Comparison of ENCODE assay signal across 12 cellular contexts in genomic region chr6:170085475-170086401, GRCh38.
DNase-seq lines count a peak whose midpoint lies in the region; ATAC-seq, FAIRE-seq and TF ChIP-seq lines count a peak whose summit lies in the region.
"Had no signal": no experiment of that assay in that cellular context is flagged by ENCODE, and none has a peak within 500 bp of the region (broad histone marks: within the 10 kb centered on the region; RNA-seq: fewer than 3 reads in every experiment).

No MANE protein-coding gene starts in this region.

- TF ChIP-seq POLR2A in GM12891 (IDR thresholded peaks at IDR 0.05; ENCODE audit: low read depth, low read length) = no peak

- H3K27me3 Mint-ChIP-seq in activated CD4-positive, alpha-beta memory T cell treated with anti-CD3 and anti-CD28 coated beads, Interleukin-2, amount 10 ng/mL, durations not matched to agents 7 days and 5 days = peaks cover 4% of the 10 kb centered on the region
- H3K27me3 Mint-ChIP-seq in activated CD4-positive, alpha-beta memory T cell treated with anti-CD3 and anti-CD28 coated beads for 36 hours = no peaks in the 10 kb centered on the region
- no peaks in the 10 kb centered on the region for H3K27me3 Mint-ChIP-seq in activated naive CD8-positive, alpha-beta T cell treated with anti-CD3 and anti-CD28 coated beads, Interleukin-2, amount 10 ng/mL, durations not matched to agents 7 days and 5 days

- no peak for FAIRE-seq in GM12891 (lab: Jason Lieb, UNC)

- peak; percentile 16 for DNase-seq in activated CD4-positive, alpha-beta memory T cell treated with anti-CD3 and anti-CD28 coated beads, Interleukin-2, amount 10 ng/mL, durations not matched to agents 7 days and 5 days
- DNase-seq in activated CD4-positive, alpha-beta memory T cell treated with anti-CD3 and anti-CD28 coated beads for 36 hours = no peak
- DNase-seq in activated naive CD8-positive, alpha-beta T cell treated with anti-CD3 and anti-CD28 coated beads, Interleukin-2, amount 10 ng/mL, durations not matched to agents 7 days and 5 days = no peak
- DNase-seq in left lobe of liver (ENCODE audit: low spot score) (peak; percentile 21), superior temporal gyrus (ENCODE audit: extremely low spot score) (peak; percentile 38), amniotic stem cell (lab: John Stamatoyannopoulos, UW) (no peak), GM12891 (ENCODE audit: insufficient read length, low spot score) (no peak)
- DNase-seq: anterior cingulate cortex, NCI-H526 treated with DMSO at 0.1 percent for 48 hours, SHP77 treated with DMSO at 0.1 percent for 48 hours had no signal

- H3K4me3 Mint-ChIP-seq in activated CD4-positive, alpha-beta memory T cell treated with anti-CD3 and anti-CD28 coated beads, Interleukin-2, amount 10 ng/mL, durations not matched to agents 7 days and 5 days = no peak overlapping the region
- no peak overlapping the region for H3K4me3 Mint-ChIP-seq in activated CD4-positive, alpha-beta memory T cell treated with anti-CD3 and anti-CD28 coated beads for 36 hours
- H3K4me3 Mint-ChIP-seq in activated naive CD8-positive, alpha-beta T cell treated with anti-CD3 and anti-CD28 coated beads, Interleukin-2, amount 10 ng/mL, durations not matched to agents 7 days and 5 days = no peak overlapping the region
- H3K4me3 Mint-ChIP-seq: WTC11 had no signal

- no peak for ATAC-seq in activated naive CD8-positive, alpha-beta T cell treated with anti-CD3 and anti-CD28 coated beads, Interleukin-2, amount 10 ng/mL, durations not matched to agents 7 days and 5 days (ENCODE audit: low read depth)
- no peak for ATAC-seq in left lobe of liver
- ATAC-seq in HG03378 (IDR thresholded peaks at IDR 0.05; ENCODE audit: unreplicated experiment) = no peak
- ATAC-seq: WTC11 had no signal

- no peaks in the 10 kb centered on the region for H3K36me3 Mint-ChIP-seq in activated CD4-positive, alpha-beta memory T cell treated with anti-CD3 and anti-CD28 coated beads, Interleukin-2, amount 10 ng/mL, durations not matched to agents 7 days and 5 days (ENCODE audit: low read depth)
- H3K36me3 Mint-ChIP-seq in activated CD4-positive, alpha-beta memory T cell treated with anti-CD3 and anti-CD28 coated beads for 36 hours = peaks cover 1% of the 10 kb centered on the region
- H3K36me3 Mint-ChIP-seq in activated naive CD8-positive, alpha-beta T cell treated with anti-CD3 and anti-CD28 coated beads, Interleukin-2, amount 10 ng/mL, durations not matched to agents 7 days and 5 days = peaks cover 7% of the 10 kb centered on the region
- H3K36me3 Mint-ChIP-seq: WTC11 had no signal

- intact Hi-C loops in activated CD4-positive, alpha-beta memory T cell treated with anti-CD3 and anti-CD28 coated beads for 36 hours (cut with micrococcal nuclease) = loop anchor here (10.0 kb wide), 1 partner anchor 209 kb away; the partner anchor contains the start of gene DLL1

- H3K27ac Mint-ChIP-seq in activated CD4-positive, alpha-beta memory T cell treated with anti-CD3 and anti-CD28 coated beads, Interleukin-2, amount 10 ng/mL, durations not matched to agents 7 days and 5 days = peak overlapping the region; percentile 5
- no peak overlapping the region for H3K27ac Mint-ChIP-seq in activated CD4-positive, alpha-beta memory T cell treated with anti-CD3 and anti-CD28 coated beads for 36 hours
- peak overlapping the region; percentile 62 for H3K27ac Mint-ChIP-seq in activated naive CD8-positive, alpha-beta T cell treated with anti-CD3 and anti-CD28 coated beads, Interleukin-2, amount 10 ng/mL, durations not matched to agents 7 days and 5 days
- H3K27ac Mint-ChIP-seq: WTC11 had no signal

- CTCF ChIA-PET in activated CD4-positive, alpha-beta memory T cell treated with anti-CD3 and anti-CD28 coated beads, Interleukin-2, amount 10 ng/mL, durations not matched to agents 7 days and 5 days (lab: Charles Lee) = no interaction called here
- CTCF ChIA-PET in activated CD4-positive, alpha-beta memory T cell treated with anti-CD3 and anti-CD28 coated beads for 36 hours (lab: Charles Lee) = interaction anchor here (1.0 kb wide), 1 partner anchor 254 kb away, joined by 3 read pairs; no protein-coding TSS in a partner anchor

- H3K4me1 Mint-ChIP-seq in activated CD4-positive, alpha-beta memory T cell treated with anti-CD3 and anti-CD28 coated beads, Interleukin-2, amount 10 ng/mL, durations not matched to agents 7 days and 5 days = peaks cover 42% of the 10 kb centered on the region
- peaks cover 31% of the 10 kb centered on the region for H3K4me1 Mint-ChIP-seq in activated CD4-positive, alpha-beta memory T cell treated with anti-CD3 and anti-CD28 coated beads for 36 hours (ENCODE audit: low read depth)
- peaks cover 43% of the 10 kb centered on the region for H3K4me1 Mint-ChIP-seq in activated naive CD8-positive, alpha-beta T cell treated with anti-CD3 and anti-CD28 coated beads, Interleukin-2, amount 10 ng/mL, durations not matched to agents 7 days and 5 days
- H3K4me1 Mint-ChIP-seq: WTC11 had no signal

- H3K9me3 Mint-ChIP-seq in activated CD4-positive, alpha-beta memory T cell treated with anti-CD3 and anti-CD28 coated beads, Interleukin-2, amount 10 ng/mL, durations not matched to agents 7 days and 5 days = no peaks in the 10 kb centered on the region
- no peaks in the 10 kb centered on the region for H3K9me3 Mint-ChIP-seq in activated CD4-positive, alpha-beta memory T cell treated with anti-CD3 and anti-CD28 coated beads for 36 hours
- H3K9me3 Mint-ChIP-seq in activated naive CD8-positive, alpha-beta T cell treated with anti-CD3 and anti-CD28 coated beads, Interleukin-2, amount 10 ng/mL, durations not matched to agents 7 days and 5 days = no peaks in the 10 kb centered on the region
- H3K9me3 Mint-ChIP-seq: WTC11 had no signal

- POLR2A ChIA-PET in activated CD4-positive, alpha-beta memory T cell treated with anti-CD3 and anti-CD28 coated beads, Interleukin-2, amount 10 ng/mL, durations not matched to agents 7 days and 5 days (lab: Charles Lee) = no interaction called here
- POLR2A ChIA-PET in activated CD4-positive, alpha-beta memory T cell treated with anti-CD3 and anti-CD28 coated beads for 36 hours (lab: Charles Lee) = no interaction called here
- POLR2A ChIA-PET in activated naive CD8-positive, alpha-beta T cell treated with anti-CD3 and anti-CD28 coated beads, Interleukin-2, amount 10 ng/mL, durations not matched to agents 7 days and 5 days (lab: Charles Lee) = no interaction called here

TF ChIP-seq in GM12891, 5 proteins besides CTCF, POLR2A, EP300 and RAD21:
- TF ChIP-seq POU2F2 (IDR thresholded peaks at IDR 0.05; ENCODE audit: low read depth, low read length) (no peak), TAF1 (IDR thresholded peaks at IDR 0.05; ENCODE audit: low read depth, low read length) (no peak), SPI1 (IDR thresholded peaks at IDR 0.05; ENCODE audit: low read depth, low read length) (no peak), PAX5 (IDR thresholded peaks at IDR 0.05; ENCODE audit: insufficient read depth, low read length, severe bottlenecking) (no peak), POLR2AphosphoS5 (IDR thresholded peaks at IDR 0.05; ENCODE audit: low read depth, low read length) (no peak)

Comparison
In these comparisons a context has a peak if more than half of its experiments do, and no peak if none do; other contexts are left out.
1. DNase-seq: peak in activated CD4-positive, alpha-beta memory T cell treated with anti-CD3 and anti-CD28 coated beads, Interleukin-2, amount 10 ng/mL, durations not matched to agents 7 days and 5 days (single experiment), left lobe of liver (single experiment) and superior temporal gyrus (single experiment); none in activated CD4-positive, alpha-beta memory T cell treated with anti-CD3 and anti-CD28 coated beads for 36 hours (single experiment), activated naive CD8-positive, alpha-beta T cell treated with anti-CD3 and anti-CD28 coated beads, Interleukin-2, amount 10 ng/mL, durations not matched to agents 7 days and 5 days (single experiment), amniotic stem cell (single experiment) and GM12891 (single experiment).